Comparison of ENCODE assay signal across 11 cellular contexts in genomic region chr10:48335788-48336187, GRCh38.
"Had no signal": no experiment of that assay in that cellular context is flagged by ENCODE, and none has a peak within 500 bp of the region (broad histone marks: within the 10 kb centered on the region; RNA-seq: fewer than 3 reads in every experiment).

No MANE protein-coding gene starts in this region.

- H3K4me1 ChIP-seq: HAP-1 had no signal

- ATAC-seq: GM23338, HCT116 had no signal

- H2AFZ ChIP-seq: GM23248, GM23338 had no signal

- H3K9ac ChIP-seq: GM23248 had no signal

- H3K4me2 ChIP-seq: GM23338 had no signal

- H3K36me3 ChIP-seq: HAP-1 had no signal

- H3K9me3 ChIP-seq: HAP-1 had no signal

- H3K4me3 ChIP-seq: GM23248, GM23338, HAP-1 had no signal

- FAIRE-seq: H1, H54 had no signal

- DNase-seq: GM23248, GOT3, H7, H9, HCEC 1CT, HFFc6 had no signal

- H3K27ac ChIP-seq: GM23248 had no signal
